Comparison of ENCODE assay signal across 16 cellular contexts in the genomic region with DNA sequence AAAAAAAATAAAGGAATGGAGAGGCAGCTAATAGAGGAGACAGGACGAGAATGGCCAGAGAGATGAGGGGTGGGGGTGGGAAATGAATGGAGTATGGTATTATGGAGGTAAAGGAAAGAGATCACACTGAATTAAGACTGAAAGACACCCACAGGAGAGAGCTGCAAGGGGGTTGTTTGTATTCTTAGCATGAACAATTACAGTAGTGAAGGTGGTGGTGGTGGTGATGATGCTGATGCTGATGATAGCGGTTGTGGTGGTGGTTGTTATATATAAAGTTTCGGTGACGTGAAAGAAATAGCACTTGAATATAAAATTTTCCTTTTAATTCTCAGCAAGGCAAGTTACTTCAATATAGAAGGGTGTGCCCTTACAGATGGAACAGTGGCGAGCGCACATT. TPM values are rescaled to one million over a fixed set of nuclear protein-coding genes. Genes with fewer than 3 reads are reported as not detected.
DNase-seq lines count a peak whose midpoint lies in the region; ATAC-seq and TF ChIP-seq lines count a peak whose summit lies in the region.
"Had no signal": no experiment of that assay in that cellular context is flagged by ENCODE, and none has a peak within 500 bp of the region (broad histone marks: within the 10 kb centered on the region; RNA-seq: fewer than 3 reads in every experiment).

No MANE protein-coding gene starts in this region.

- TF ChIP-seq CTCF in activated CD8-positive, alpha-beta T cell treated with anti-CD3 and anti-CD28 coated beads for 36 hours (IDR thresholded peaks at IDR 0.05): no peak
- TF ChIP-seq CTCF in neutrophil (IDR thresholded peaks at IDR 0.05) (no peak), spleen (IDR thresholded peaks at IDR 0.05 in 8 of 11, conservative IDR thresholded peaks at IDR 0.05 in 3 of 11) (no peak)

- H3K9me3 ChIP-seq in neutrophil (no peaks in the 10 kb centered on the region), spleen (no peaks in the 10 kb centered on the region)
- H3K9me3 ChIP-seq: HAP-1 had no signal

- POLR2A ChIA-PET in activated CD8-positive, alpha-beta T cell treated with anti-CD3 and anti-CD28 coated beads for 36 hours (lab: Charles Lee): no interaction called here
- POLR2A ChIA-PET in activated CD8-positive, alpha-beta T cell treated with anti-CD3 and anti-CD28 coated beads, Interleukin-2, amount 10 ng/mL, durations not matched to agents 7 days and 5 days (lab: Charles Lee): no interaction called here

- H3K4me1 ChIP-seq in neutrophil (ENCODE audit: control insufficient read depth in 1 of 2, insufficient read depth in 1 of 2, low read depth in 1 of 2, low read length in 1 of 2): peaks cover 40 to 52% of the 10 kb centered on the region in 2 experiments
- H3K4me1 ChIP-seq in spleen: peaks cover 0 to 39% (median 21%) of the 10 kb centered on the region in 6 donors
- H3K4me1 ChIP-seq: HAP-1 had no signal

- H3K36me3 ChIP-seq in neutrophil (no peaks in the 10 kb centered on the region), spleen (no peaks in the 10 kb centered on the region)
- H3K36me3 ChIP-seq: HAP-1 had no signal

- DNase-seq in activated CD8-positive, alpha-beta T cell treated with anti-CD3 and anti-CD28 coated beads for 36 hours: peak; percentile 39
- no peak for DNase-seq in activated CD8-positive, alpha-beta T cell treated with anti-CD3 and anti-CD28 coated beads, Interleukin-2, amount 10 ng/mL, durations not matched to agents 7 days and 5 days
- DNase-seq in stimulated activated CD4-positive, alpha-beta T cell treated with anti-CD3 and anti-CD28 coated beads, Interleukin-4, amount 100 ng/mL, for 24 hours: peak; percentile 19
- no peak for DNase-seq in stimulated activated CD4-positive, alpha-beta T cell treated with anti-CD3 and anti-CD28 coated beads, Interleukin-4, amount 100 ng/mL, for 4 hours
- no peak for DNase-seq in spleen
- DNase-seq: C1 segment of cervical spinal cord, COR-L47, DND-41, GDM1, HFFc6 had no signal

- no peaks in the 10 kb centered on the region for H3K9me3 Mint-ChIP-seq in activated CD8-positive, alpha-beta T cell treated with anti-CD3 and anti-CD28 coated beads for 36 hours
- no peaks in the 10 kb centered on the region for H3K9me3 Mint-ChIP-seq in activated CD8-positive, alpha-beta T cell treated with anti-CD3 and anti-CD28 coated beads, Interleukin-2, amount 10 ng/mL, durations not matched to agents 7 days and 5 days (ENCODE audit: insufficient read depth)
- H3K9me3 Mint-ChIP-seq: HFFc6 had no signal

- peaks cover 15% of the 10 kb centered on the region for H3K27me3 Mint-ChIP-seq in activated CD8-positive, alpha-beta T cell treated with anti-CD3 and anti-CD28 coated beads for 36 hours
- H3K27me3 Mint-ChIP-seq in activated CD8-positive, alpha-beta T cell treated with anti-CD3 and anti-CD28 coated beads, Interleukin-2, amount 10 ng/mL, durations not matched to agents 7 days and 5 days (ENCODE audit: low read depth): peaks cover 14% of the 10 kb centered on the region
- H3K27me3 Mint-ChIP-seq: B cell had no signal

- intact Hi-C loops in activated CD8-positive, alpha-beta T cell treated with anti-CD3 and anti-CD28 coated beads for 36 hours (cut with micrococcal nuclease): no loop called here
- intact Hi-C loops in spleen (cut with DNase I; ENCODE audit: low total_unique reads): no loop called here

- 87 to 93% (median 90%) methylated on average over 6 of the region's 6 CpGs for WGBS in spleen, 5 donors

- H3K36me3 Mint-ChIP-seq in activated CD8-positive, alpha-beta T cell treated with anti-CD3 and anti-CD28 coated beads for 36 hours (ENCODE audit: low read depth): no peaks in the 10 kb centered on the region
- no peaks in the 10 kb centered on the region for H3K36me3 Mint-ChIP-seq in activated CD8-positive, alpha-beta T cell treated with anti-CD3 and anti-CD28 coated beads, Interleukin-2, amount 10 ng/mL, durations not matched to agents 7 days and 5 days (ENCODE audit: low read depth)
- H3K36me3 Mint-ChIP-seq: CD4-positive, alpha-beta memory T cell had no signal

- H3K27me3 ChIP-seq in neutrophil: no peaks in the 10 kb centered on the region
- peaks cover 0 to 11% (median 0%) of the 10 kb centered on the region in 7 donors for H3K27me3 ChIP-seq in spleen (replicated peaks in 1 of 7)

- H3K4me3 ChIP-seq in neutrophil (ENCODE audit: low read depth in 1 of 2, low read length in 1 of 2) (no peak overlapping the region), spleen (no peak overlapping the region)
- H3K4me3 ChIP-seq: HAP-1 had no signal

- TF ChIP-seq POLR2A in spleen (IDR thresholded peaks at IDR 0.05): no peak

- no peak overlapping the region for H3K27ac Mint-ChIP-seq in activated CD8-positive, alpha-beta T cell treated with anti-CD3 and anti-CD28 coated beads for 36 hours
- H3K27ac Mint-ChIP-seq in activated CD8-positive, alpha-beta T cell treated with anti-CD3 and anti-CD28 coated beads, Interleukin-2, amount 10 ng/mL, durations not matched to agents 7 days and 5 days: no peak overlapping the region
- H3K27ac Mint-ChIP-seq: B cell; CD4-positive, alpha-beta memory T cell; HFFc6 had no signal

- no peak for ATAC-seq in activated CD8-positive, alpha-beta T cell treated with anti-CD3 and anti-CD28 coated beads for 36 hours
- ATAC-seq in activated CD8-positive, alpha-beta T cell treated with anti-CD3 and anti-CD28 coated beads, Interleukin-2, amount 10 ng/mL, durations not matched to agents 7 days and 5 days: no peak
- ATAC-seq in GM21360 (IDR thresholded peaks at IDR 0.05; ENCODE audit: unreplicated experiment): no peak

- CTCF ChIA-PET in activated CD8-positive, alpha-beta T cell treated with anti-CD3 and anti-CD28 coated beads for 36 hours (lab: Charles Lee): no interaction called here
- CTCF ChIA-PET in activated CD8-positive, alpha-beta T cell treated with anti-CD3 and anti-CD28 coated beads, Interleukin-2, amount 10 ng/mL, durations not matched to agents 7 days and 5 days (lab: Charles Lee): no interaction called here

- H3K4me3 Mint-ChIP-seq in activated CD8-positive, alpha-beta T cell treated with anti-CD3 and anti-CD28 coated beads for 36 hours: no peak overlapping the region
- H3K4me3 Mint-ChIP-seq in activated CD8-positive, alpha-beta T cell treated with anti-CD3 and anti-CD28 coated beads, Interleukin-2, amount 10 ng/mL, durations not matched to agents 7 days and 5 days: no peak overlapping the region
- H3K4me3 Mint-ChIP-seq: B cell; CD4-positive, alpha-beta memory T cell; HFFc6 had no signal

- no peaks in the 10 kb centered on the region for H3K4me1 Mint-ChIP-seq in activated CD8-positive, alpha-beta T cell treated with anti-CD3 and anti-CD28 coated beads for 36 hours (ENCODE audit: low read depth)
- no peaks in the 10 kb centered on the region for H3K4me1 Mint-ChIP-seq in activated CD8-positive, alpha-beta T cell treated with anti-CD3 and anti-CD28 coated beads, Interleukin-2, amount 10 ng/mL, durations not matched to agents 7 days and 5 days (ENCODE audit: low read depth)

- H3K27ac ChIP-seq in neutrophil (peak overlapping the region; percentile 100), spleen (no peak overlapping the region)

RNA-seq across cellular contexts. Expression of gene ADGRE3, which starts 2.8 kb away (rescaled TPM):
- not detected for total RNA-seq in activated CD8-positive, alpha-beta T cell treated with anti-CD3 and anti-CD28 coated beads for 36 hours
- total RNA-seq in activated CD8-positive, alpha-beta T cell treated with anti-CD3 and anti-CD28 coated beads, Interleukin-2, amount 10 ng/mL, durations not matched to agents 7 days and 5 days: not detected
- 10 to 100 TPM in 3 of 7 donors, 1 to 10 TPM in 4; 2.0 to 16.3 (median 3.7) TPM for total RNA-seq in spleen
- under 1 TPM; 0.05 to 0.48 (median 0.17) TPM for polyA plus RNA-seq in spleen
- total RNA-seq: CD4-positive, alpha-beta memory T cell; H1; HFFc6 had no signal
- polyA plus RNA-seq: CD4-positive, alpha-beta memory T cell; H1 had no signal

RNA-seq across cellular contexts. Expression of gene ZNF333, which starts 12.4 kb away (rescaled TPM):
- total RNA-seq in activated CD8-positive, alpha-beta T cell treated with anti-CD3 and anti-CD28 coated beads for 36 hours: 10 to 100 TPM; 12.2 to 14.0 TPM
- 1 to 10 TPM; 7.3 TPM for total RNA-seq in activated CD8-positive, alpha-beta T cell treated with anti-CD3 and anti-CD28 coated beads, Interleukin-2, amount 10 ng/mL, durations not matched to agents 7 days and 5 days
- 10 to 100 TPM; 21.7 to 43.5 (median 34.8) TPM for total RNA-seq in spleen
- 10 to 100 TPM in 1 of 3 donors, 1 to 10 TPM in 2; 7.7 to 10.3 (median 9.2) TPM for polyA plus RNA-seq in spleen

Comparison
In these comparisons a context has a peak if more than half of its experiments do, and no peak if none do; other contexts are left out.
1. DNase-seq: peak in activated CD8-positive, alpha-beta T cell treated with anti-CD3 and anti-CD28 coated beads for 36 hours (single experiment) and stimulated activated CD4-positive, alpha-beta T cell treated with anti-CD3 and anti-CD28 coated beads, Interleukin-4, amount 100 ng/mL, for 24 hours (single experiment); none in activated CD8-positive, alpha-beta T cell treated with anti-CD3 and anti-CD28 coated beads, Interleukin-2, amount 10 ng/mL, durations not matched to agents 7 days and 5 days (single experiment), stimulated activated CD4-positive, alpha-beta T cell treated with anti-CD3 and anti-CD28 coated beads, Interleukin-4, amount 100 ng/mL, for 4 hours (0 of 2) and spleen (single experiment).